In genomic region chr13:114076329-114076761, GRCh38 we compare ENCODE assay signal across 17 cellular contexts. TPM values are rescaled to one million over a fixed set of nuclear protein-coding genes. Genes with fewer than 3 reads are reported as not detected.
A peak's percentile ranks its signal among the peaks of the same experiment; 100 is the strongest.
DNase-seq lines count a peak whose midpoint lies in the region; ATAC-seq, FAIRE-seq and TF ChIP-seq lines count a peak whose summit lies in the region.
"Had no signal": no experiment of that assay in that cellular context is flagged by ENCODE, and none has a peak within 500 bp of the region (broad histone marks: within the 10 kb centered on the region; RNA-seq: fewer than 3 reads in every experiment).

No MANE protein-coding gene starts in this region.

- no peak overlapping the region for H3K4me3 ChIP-seq in kidney (ENCODE audit: low read length in 2 of 2)
- H3K4me3 ChIP-seq in small intestine (ENCODE audit: low read depth in 1 of 2, low read length in 2 of 2), result no peak overlapping the region
- H3K4me3 ChIP-seq: gastroesophageal sphincter, GM23248, mucosa of descending colon, thoracic aorta had no signal

- WGBS in small intestine, 3 donors, result 94 to 96% (median 95%) methylated on average over 28 to 31 of the region's 31 CpGs

- FAIRE-seq in kidney (lab: Jason Lieb, UNC) (no peak), small intestine (lab: Jason Lieb, UNC) (no peak)

- no peak overlapping the region for H3K27ac ChIP-seq in kidney (ENCODE audit: low read depth in 2 of 2, low read length in 2 of 2)
- H3K27ac ChIP-seq in small intestine (ENCODE audit: low read depth in 1 of 2, low read length in 1 of 2), result no peak overlapping the region
- H3K27ac ChIP-seq: GM23248, thoracic aorta had no signal

- TF ChIP-seq CTCF in kidney (IDR thresholded peaks at IDR 0.05; ENCODE audit: borderline replicate concordance, extremely low read depth, insufficient read depth), result no peak

- H3K4me1 Mint-ChIP-seq in T-helper 17 cell, result peaks cover 35% of the 10 kb centered on the region

- H3K4me3 Mint-ChIP-seq in T-helper 17 cell, result no peak overlapping the region
- H3K4me3 Mint-ChIP-seq: activated CD4-positive, alpha-beta T cell treated with anti-CD3 and anti-CD28 coated beads for 36 hours had no signal

- H3K9ac ChIP-seq in kidney (ENCODE audit: low read length in 2 of 2), result no peak overlapping the region
- H3K9ac ChIP-seq: GM23248 had no signal

- H3K36me3 Mint-ChIP-seq in T-helper 17 cell (ENCODE audit: low read depth), result peaks cover 10% of the 10 kb centered on the region

- H3K27ac Mint-ChIP-seq in T-helper 17 cell, result peak overlapping the region; percentile 88

- no peak for ATAC-seq in T-helper 17 cell
- ATAC-seq: activated CD4-positive, alpha-beta T cell treated with anti-CD3 and anti-CD28 coated beads for 36 hours; gastroesophageal sphincter; mucosa of descending colon had no signal

- H3K4me1 ChIP-seq in kidney (ENCODE audit: control insufficient read depth in 1 of 2, insufficient read depth in 1 of 2, low read depth in 1 of 2, low read length in 2 of 2) (peaks cover 0 to 2% of the 10 kb centered on the region in 2 donors), small intestine (ENCODE audit: control insufficient read depth in 2 of 2, insufficient read depth in 1 of 2, low read depth in 1 of 2, low read length in 1 of 2) (no peaks in the 10 kb centered on the region)

- H3K36me3 ChIP-seq in kidney (ENCODE audit: control insufficient read depth in 1 of 2, insufficient read depth in 2 of 2, low read length in 2 of 2) (no peaks in the 10 kb centered on the region), small intestine (ENCODE audit: control insufficient read depth in 2 of 2, insufficient read depth in 2 of 2, low read length in 2 of 2) (no peaks in the 10 kb centered on the region)
- H3K36me3 ChIP-seq: thoracic aorta had no signal

- H3K27me3 ChIP-seq in small intestine (ENCODE audit: control insufficient read depth in 2 of 2, insufficient read depth in 2 of 2, low read length in 2 of 2), result no peaks in the 10 kb centered on the region
- H3K27me3 ChIP-seq: gastroesophageal sphincter had no signal

- no peaks in the 10 kb centered on the region for H3K9me3 ChIP-seq in T-helper 17 cell (ENCODE audit: control insufficient read depth, low read length, poor library complexity, severe bottlenecking)
- H3K9me3 ChIP-seq in kidney (ENCODE audit: control insufficient read depth in 1 of 2, low read length in 2 of 2), result no peaks in the 10 kb centered on the region
- no peaks in the 10 kb centered on the region for H3K9me3 ChIP-seq in small intestine (ENCODE audit: control insufficient read depth, low read depth)
- H3K9me3 ChIP-seq: gastroesophageal sphincter, mucosa of descending colon, thoracic aorta had no signal

- peak; percentile 16 for DNase-seq in activated T-cell treated with anti-CD3 and anti-CD28 coated beads, Interleukin-2, amount 50 U/mL, for 1 hour
- DNase-seq in activated T-cell treated with anti-CD3 and anti-CD28 coated beads for 4 hours (no peak), T-helper 17 cell (no peak), kidney (peak; percentile 66), retina (peak; percentile 23), C1 segment of cervical spinal cord (lab: John Stamatoyannopoulos, UW) (no peak), small intestine (no peak)
- DNase-seq in central memory CD4-positive, alpha-beta T cell, result no peak
- DNase-seq: 8988T; activated CD4-positive, alpha-beta T cell treated with anti-CD3 and anti-CD28 coated beads for 36 hours; CD4-positive, CD25-positive, alpha-beta regulatory T cell; GM23248; NCI-H1694 treated with DMSO at 0.1 percent for 48 hours; NCI-H446 treated with DMSO at 0.1 percent for 48 hours had no signal

- intact Hi-C loops in kidney (cut with DNase I), result no loop called here

- no peaks in the 10 kb centered on the region for H3K27me3 Mint-ChIP-seq in T-helper 17 cell
- H3K27me3 Mint-ChIP-seq: activated CD4-positive, alpha-beta T cell treated with anti-CD3 and anti-CD28 coated beads for 36 hours; CD4-positive, CD25-positive, alpha-beta regulatory T cell had no signal

RNA-seq across cellular contexts. Expression of gene RASA3, which starts 56.1 kb away (rescaled TPM):
- total RNA-seq in T-helper 17 cell (100 to 1,000 TPM; 204 to 215 TPM), kidney (28.8 TPM)
- polyA plus RNA-seq in kidney (ENCODE audit: insufficient read depth, low read depth, low replicate concordance) (4.2 TPM), small intestine (1 to 10 TPM; 2.0 to 7.2 (median 6.5) TPM)

Comparison
In these comparisons a context has a peak if more than half of its experiments do, and no peak if none do; other contexts are left out.
1. DNase-seq: peak in activated T-cell treated with anti-CD3 and anti-CD28 coated beads, Interleukin-2, amount 50 U/mL, for 1 hour (single experiment), kidney (single experiment) and retina (single experiment); none in activated T-cell treated with anti-CD3 and anti-CD28 coated beads for 4 hours (single experiment), T-helper 17 cell (0 of 3), C1 segment of cervical spinal cord (0 of 14), small intestine (single experiment) and central memory CD4-positive, alpha-beta T cell (single experiment).